ENCODE assay signal across 37 cellular contexts in the genomic region with DNA sequence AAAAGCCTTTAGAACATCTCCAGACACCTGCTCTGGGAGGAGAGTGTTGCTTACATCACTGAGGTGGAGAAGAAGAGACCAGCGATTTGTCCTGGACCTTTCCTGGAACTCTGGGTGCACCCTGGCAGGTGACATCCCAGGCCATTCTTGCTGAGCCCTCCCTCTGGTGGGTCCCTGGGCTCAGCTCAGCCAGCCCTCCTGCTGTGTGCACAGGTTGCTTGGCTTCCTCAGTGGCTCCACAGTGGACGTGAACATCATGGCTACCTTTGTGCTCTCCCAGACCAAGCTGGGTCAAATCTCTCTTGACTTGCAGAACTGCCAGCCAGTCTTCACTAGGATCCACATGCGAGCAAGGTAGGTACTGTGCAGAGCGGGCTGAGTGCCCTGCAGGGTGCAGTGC. TPM values are rescaled to one million over a fixed set of nuclear protein-coding genes. Genes with fewer than 3 reads are reported as not detected.
"Had no signal": no experiment of that assay in that cellular context is flagged by ENCODE, and none has a peak within 500 bp of the region (broad histone marks: within the 10 kb centered on the region; RNA-seq: fewer than 3 reads in every experiment).

No MANE protein-coding gene starts in this region.

- H3K27ac ChIP-seq: Peyer's patch, RWPE1, SJCRH30, SK-N-MC had no signal

- H3K9me3 ChIP-seq: MG63, Peyer's patch, SJCRH30 had no signal

- H3K27me3 ChIP-seq: Peyer's patch had no signal

- FAIRE-seq: TTC549 had no signal

- H3K9me3 Mint-ChIP-seq: activated CD4-positive, alpha-beta T cell treated with anti-CD3 and anti-CD28 coated beads, Interleukin-2, amount 10 ng/mL, durations not matched to agents 7 days and 5 days; activated naive CD4-positive, alpha-beta T cell treated with anti-CD3 and anti-CD28 coated beads, Interleukin-2, amount 10 ng/mL, durations not matched to agents 7 days and 5 days; activated naive CD8-positive, alpha-beta T cell treated with anti-CD3 and anti-CD28 coated beads, Interleukin-2, amount 50 U/mL, for 24 hours; T-helper 2 cell treated with Interferon-gamma antibody and Interleukin-4, amounts not matched to agents 5 μg/mL and 100 μg/mL, for 36 hours had no signal

- ATAC-seq: activated CD4-positive, alpha-beta T cell treated with anti-CD3 and anti-CD28 coated beads for 36 hours; activated CD4-positive, CD25-positive, alpha-beta regulatory T cell treated with anti-CD3 and anti-CD28 coated beads, Interleukin-2, amount 50 U/mL, for 24 hours; activated CD8-positive, alpha-beta T cell treated with anti-CD3 and anti-CD28 coated beads, Interleukin-2, amount 10 ng/mL, durations not matched to agents 7 days and 5 days; activated naive CD8-positive, alpha-beta T cell treated with anti-CD3 and anti-CD28 coated beads, Interleukin-2, amount 50 U/mL, for 24 hours; PC-3; WTC11 had no signal

- H3K36me3 ChIP-seq: MG63, Peyer's patch, SJCRH30 had no signal

- H3K4me1 ChIP-seq: Peyer's patch, SJCRH30 had no signal

- DNase-seq: activated CD4-positive, alpha-beta T cell treated with anti-CD3 and anti-CD28 coated beads for 36 hours; activated CD4-positive, alpha-beta T cell treated with anti-CD3 and anti-CD28 coated beads, Interleukin-2, amount 10 ng/mL, durations not matched to agents 7 days and 5 days; activated CD4-positive, alpha-beta T cell treated with anti-CD3 and anti-CD28 coated beads, Interleukin-2, amount 50 U/mL, for 48 hours; activated CD8-positive, alpha-beta memory T cell treated with anti-CD3 and anti-CD28 coated beads, Interleukin-2, amount 50 U/mL, for 48 hours; activated CD8-positive, alpha-beta T cell treated with anti-CD3 and anti-CD28 coated beads, Interleukin-2, amount 10 ng/mL, durations not matched to agents 7 days and 5 days; activated effector memory CD4-positive, alpha-beta T cell treated with Interleukin-2 at 50 U/mL for 16 hours; activated naive CD4-positive, alpha-beta T cell treated with anti-CD3 and anti-CD28 coated beads, Interleukin-2, amount 10 ng/mL, durations not matched to agents 7 days and 5 days; activated naive CD8-positive, alpha-beta T cell treated with anti-CD3 and anti-CD28 coated beads, Interleukin-2, amount 50 U/mL, for 24 hours; activated T-cell treated with anti-CD3 and anti-CD28 coated beads, Interleukin-2, amount 50 U/mL, for 48 hours; anterior cingulate cortex; Kasumi-1; KG1; MG63; NCI-H1048; NCI-H1105 treated with DMSO at 0.1 percent for 48 hours; NCI-H1436 treated with DMSO at 0.1 percent for 48 hours; NCI-H1694 treated with DMSO at 0.1 percent for 48 hours; NCI-H2029 treated with DMSO at 0.1 percent for 48 hours; NCI-H2107; NCI-H2171; NCI-H510A; NCI-H526; NCI-H748 treated with DMSO at 0.1 percent for 48 hours; NK-92 treated with Interleukin-12 subunit alpha and Interleukin-12 subunit beta, amount 100 ng/mL, for 24 hours; PC-3; Peyer's patch; SHP77; SJCRH30 had no signal

- H3K4me3 ChIP-seq: MG63, Peyer's patch, SJCRH30, SK-N-MC had no signal

- H3K4me1 Mint-ChIP-seq: activated CD4-positive, alpha-beta T cell treated with anti-CD3 and anti-CD28 coated beads for 36 hours; activated CD4-positive, alpha-beta T cell treated with anti-CD3 and anti-CD28 coated beads, Interleukin-2, amount 10 ng/mL, durations not matched to agents 7 days and 5 days; activated naive CD4-positive, alpha-beta T cell treated with anti-CD3 and anti-CD28 coated beads, Interleukin-2, amount 10 ng/mL, durations not matched to agents 7 days and 5 days; activated naive CD8-positive, alpha-beta T cell treated with anti-CD3 and anti-CD28 coated beads, Interleukin-2, amount 50 U/mL, for 24 hours; brain; WTC11 had no signal

- H3K36me3 Mint-ChIP-seq: activated naive CD4-positive, alpha-beta T cell treated with anti-CD3 and anti-CD28 coated beads, Interleukin-2, amount 10 ng/mL, durations not matched to agents 7 days and 5 days; activated naive CD8-positive, alpha-beta T cell; brain; WTC11 had no signal

- H3K27ac Mint-ChIP-seq: activated CD4-positive, alpha-beta T cell treated with anti-CD3 and anti-CD28 coated beads for 36 hours; activated CD4-positive, alpha-beta T cell treated with anti-CD3 and anti-CD28 coated beads, Interleukin-2, amount 10 ng/mL, durations not matched to agents 7 days and 5 days; activated CD8-positive, alpha-beta T cell treated with anti-CD3 and anti-CD28 coated beads, Interleukin-2, amount 10 ng/mL, durations not matched to agents 7 days and 5 days; activated naive CD4-positive, alpha-beta T cell treated with anti-CD3 and anti-CD28 coated beads, Interleukin-2, amount 10 ng/mL, durations not matched to agents 7 days and 5 days; activated naive CD8-positive, alpha-beta T cell; activated naive CD8-positive, alpha-beta T cell treated with anti-CD3 and anti-CD28 coated beads, Interleukin-2, amount 50 U/mL, for 24 hours; brain; T-helper 1 cell treated with Interleukin-12 subunit alpha and Interleukin-12 subunit beta and Interleukin-4 antibody, amounts not matched to agents 30 μg/mL and 1 μg/mL, for 36 hours; T-helper 2 cell treated with Interferon-gamma antibody and Interleukin-4, amounts not matched to agents 5 μg/mL and 100 μg/mL, for 36 hours; WTC11 had no signal

- H3K4me3 Mint-ChIP-seq: activated CD4-positive, alpha-beta T cell treated with anti-CD3 and anti-CD28 coated beads for 36 hours; activated CD4-positive, alpha-beta T cell treated with anti-CD3 and anti-CD28 coated beads, Interleukin-2, amount 10 ng/mL, durations not matched to agents 7 days and 5 days; activated CD8-positive, alpha-beta T cell treated with anti-CD3 and anti-CD28 coated beads, Interleukin-2, amount 10 ng/mL, durations not matched to agents 7 days and 5 days; activated naive CD4-positive, alpha-beta T cell treated with anti-CD3 and anti-CD28 coated beads, Interleukin-2, amount 10 ng/mL, durations not matched to agents 7 days and 5 days; activated naive CD8-positive, alpha-beta T cell; activated naive CD8-positive, alpha-beta T cell treated with anti-CD3 and anti-CD28 coated beads, Interleukin-2, amount 50 U/mL, for 24 hours; brain; T-helper 1 cell treated with Interleukin-12 subunit alpha and Interleukin-12 subunit beta and Interleukin-4 antibody, amounts not matched to agents 30 μg/mL and 1 μg/mL, for 36 hours; T-helper 2 cell treated with Interferon-gamma antibody and Interleukin-4, amounts not matched to agents 5 μg/mL and 100 μg/mL, for 36 hours; WTC11 had no signal

RNA-seq across cellular contexts. Expression of a gene that starts 19.9 kb away (rescaled TPM):
- total RNA-seq: activated CD4-positive, alpha-beta T cell treated with anti-CD3 and anti-CD28 coated beads for 36 hours; activated CD4-positive, alpha-beta T cell treated with anti-CD3 and anti-CD28 coated beads, Interleukin-2, amount 10 ng/mL, durations not matched to agents 7 days and 5 days; activated CD8-positive, alpha-beta T cell treated with anti-CD3 and anti-CD28 coated beads, Interleukin-2, amount 10 ng/mL, durations not matched to agents 7 days and 5 days; PC-3; Peyer's patch; SJCRH30; WTC11 had no signal
